ENCODE assay signal across 21 cellular contexts in genomic region chr1:220751130-220751529, GRCh38. TPM values are rescaled to one million over a fixed set of nuclear protein-coding genes. Genes with fewer than 3 reads are reported as not detected.
DNase-seq lines count a peak whose midpoint lies in the region; ATAC-seq, FAIRE-seq and TF ChIP-seq lines count a peak whose summit lies in the region.
"Had no signal": no experiment of that assay in that cellular context is flagged by ENCODE, and none has a peak within 500 bp of the region (broad histone marks: within the 10 kb centered on the region; RNA-seq: fewer than 3 reads in every experiment).

No MANE protein-coding gene starts in this region.

- no peaks in the 10 kb centered on the region for H4K20me1 ChIP-seq in mammary epithelial cell (ENCODE audit: insufficient read depth, low read length)
- H4K20me1 ChIP-seq: BLaER1 had no signal

- DNase-seq in MCF 10A (ENCODE audit: unreplicated experiment) (no peak), mammary epithelial cell (no peak), kidney (no peak), type B pancreatic cell (ENCODE audit: extremely low spot score, unreplicated experiment) (no peak)
- DNase-seq in CD4-positive, alpha-beta T cell: no peak
- DNase-seq: activated CD4-positive, alpha-beta T cell treated with anti-CD3 and anti-CD28 coated beads for 48 hours; activated CD8-positive, alpha-beta memory T cell treated with anti-CD3 and anti-CD28 coated beads, Interleukin-2, amount 10 ng/mL, durations not matched to agents 7 days and 5 days; dorsolateral prefrontal cortex; H9; NCI-H1417 treated with DMSO at 0.1 percent for 48 hours; NCI-H2171; T-helper 1 cell had no signal

- no peaks in the 10 kb centered on the region for H3K9me3 ChIP-seq in mammary epithelial cell (replicated peaks; ENCODE audit: insufficient read depth, low read length)
- no peaks in the 10 kb centered on the region for H3K9me3 ChIP-seq in kidney (ENCODE audit: control insufficient read depth in 1 of 2, low read length in 2 of 2)
- no peaks in the 10 kb centered on the region for H3K9me3 ChIP-seq in muscle layer of duodenum (ENCODE audit: control insufficient read depth in 1 of 2, low read length in 2 of 2)
- H3K9me3 ChIP-seq in CD4-positive, alpha-beta T cell (ENCODE audit: control insufficient read depth, low read length): no peaks in the 10 kb centered on the region
- H3K9me3 ChIP-seq: neutrophil had no signal

- H2AFZ ChIP-seq in mammary epithelial cell (ENCODE audit: low read depth, low read length): no peak overlapping the region

- ATAC-seq in CD4-positive, alpha-beta T cell (ENCODE audit: poor library complexity): no peak
- no peak for ATAC-seq in HG03139 (IDR thresholded peaks at IDR 0.05; ENCODE audit: unreplicated experiment)
- no peak for ATAC-seq in HG02938 (IDR thresholded peaks at IDR 0.05; ENCODE audit: unreplicated experiment)
- ATAC-seq: activated CD8-positive, alpha-beta memory T cell treated with anti-CD3 and anti-CD28 coated beads, Interleukin-2, amount 10 ng/mL, durations not matched to agents 7 days and 5 days; activated T-helper 17 cell treated with anti-CD3 and anti-CD28 coated beads, Interleukin-2, amount 50 U/mL, for 72 hours had no signal

- H3K27me3 ChIP-seq in mammary epithelial cell (ENCODE audit: insufficient read depth, low read length) (no peaks in the 10 kb centered on the region), muscle layer of duodenum (ENCODE audit: low read depth, low read length) (no peaks in the 10 kb centered on the region)
- peaks cover 47% of the 10 kb centered on the region for H3K27me3 ChIP-seq in CD4-positive, alpha-beta T cell (ENCODE audit: control insufficient read depth, insufficient read depth, low read length)

- dilution Hi-C loops in mammary epithelial cell (cut with HindIII; ENCODE audit: low sequenced_read_pairs): no loop called here

- FAIRE-seq in kidney (lab: Jason Lieb, UNC): no peak
- FAIRE-seq: bronchial epithelial cell, G401.6 had no signal

- H3K9ac ChIP-seq in mammary epithelial cell (ENCODE audit: insufficient read depth, low read length) (no peak overlapping the region), kidney (ENCODE audit: low read length in 2 of 2) (peak overlapping the region in 1 of 2 donors; percentile 93)
- H3K9ac ChIP-seq: BLaER1 had no signal

- CTCF ChIA-PET in MCF 10A (lab: Yijun Ruan, JAX) (interaction anchor here (0.7 to 7.0 kb wide), 8 partner anchors 11 to 564 kb away, joined by 3 to 87 read pairs (median 4); no protein-coding TSS in a partner anchor), mammary epithelial cell (lab: Charles Lee; ENCODE audit: low non-redundant PET) (no interaction called here)
- CTCF ChIA-PET in CD4-positive, alpha-beta T cell (lab: Charles Lee): no interaction called here

- no peaks in the 10 kb centered on the region for H3K27me3 Mint-ChIP-seq in MCF 10A (ENCODE audit: insufficient read depth, unreplicated experiment)
- peaks cover 5% of the 10 kb centered on the region for H3K27me3 Mint-ChIP-seq in type B pancreatic cell
- H3K27me3 Mint-ChIP-seq in CD4-positive, alpha-beta T cell: peaks cover 74% of the 10 kb centered on the region

- H3K4me3 ChIP-seq in mammary epithelial cell (replicated peaks in 1 of 3; ENCODE audit: insufficient read depth in 1 of 3, low read depth in 2 of 3, low read length in 3 of 3): no peak overlapping the region
- peak overlapping the region; percentile 74 to 87 for H3K4me3 ChIP-seq in kidney (ENCODE audit: low read length in 2 of 2)
- peak overlapping the region; percentile 41 to 75 for H3K4me3 ChIP-seq in muscle layer of duodenum (ENCODE audit: low read depth in 1 of 2, low read length in 2 of 2)
- H3K4me3 ChIP-seq: BLaER1 had no signal

- H3K36me3 ChIP-seq in mammary epithelial cell (ENCODE audit: insufficient read depth, low read length) (no peaks in the 10 kb centered on the region), kidney (ENCODE audit: control insufficient read depth in 1 of 2, insufficient read depth in 2 of 2, low read length in 2 of 2) (peaks cover 12 to 14% of the 10 kb centered on the region in 2 donors), muscle layer of duodenum (ENCODE audit: control insufficient read depth in 1 of 2, insufficient read depth in 2 of 2, low read length in 2 of 2) (peaks cover 13% of the 10 kb centered on the region in 2 donors)
- H3K36me3 ChIP-seq: BLaER1, neutrophil had no signal

- POLR2A ChIA-PET in MCF 10A (lab: Yijun Ruan, JAX): interaction anchor here (0.6 kb wide), 1 partner anchor 36 kb away, joined by 3 read pairs; the partner anchor contains the start of gene MTARC1
- POLR2A ChIA-PET in CD4-positive, alpha-beta T cell (lab: Charles Lee): no interaction called here

- H3K4me2 ChIP-seq in mammary epithelial cell (ENCODE audit: insufficient read depth, low read depth, low read length): no peak overlapping the region
- H3K4me2 ChIP-seq: BLaER1 had no signal

- BruUV-seq in MCF 10A (replicated peaks; lab: Mats Ljungman, UMichigan): no TSS peak
- no TSS peak for BruUV-seq in mammary epithelial cell (replicated peaks; lab: Mats Ljungman, UMichigan)

- H3K4me1 ChIP-seq in mammary epithelial cell (ENCODE audit: insufficient read depth, low read length) (peaks cover 11% of the 10 kb centered on the region), kidney (ENCODE audit: control insufficient read depth in 1 of 2, insufficient read depth in 1 of 2, low read depth in 1 of 2, low read length in 2 of 2) (peaks cover 24 to 39% of the 10 kb centered on the region in 2 donors), muscle layer of duodenum (ENCODE audit: control insufficient read depth in 1 of 2, insufficient read depth in 2 of 2, low read length in 2 of 2) (peaks cover 26 to 33% of the 10 kb centered on the region in 2 donors)

- no peak for TF ChIP-seq CTCF in MCF 10A (IDR thresholded peaks at IDR 0.05; ENCODE audit: unreplicated experiment)
- TF ChIP-seq CTCF in mammary epithelial cell (conservative IDR thresholded peaks at IDR 0.05 in 1 of 2, IDR thresholded peaks at IDR 0.05 in 1 of 2; ENCODE audit: extremely low read depth in 1 of 2, insufficient read depth in 1 of 2, low read depth in 1 of 2, low read length in 2 of 2): no peak
- no peak for TF ChIP-seq CTCF in kidney (IDR thresholded peaks at IDR 0.05; ENCODE audit: borderline replicate concordance, extremely low read depth, insufficient read depth)
- TF ChIP-seq CTCF in type B pancreatic cell (conservative IDR thresholded peaks at IDR 0.05): no peak
- no peak for TF ChIP-seq CTCF in CD4-positive, alpha-beta T cell (IDR thresholded peaks at IDR 0.05)

- H3K36me3 Mint-ChIP-seq in MCF 10A (ENCODE audit: insufficient read depth, unreplicated experiment) (no peaks in the 10 kb centered on the region), type B pancreatic cell (peaks cover 7% of the 10 kb centered on the region)
- no peaks in the 10 kb centered on the region for H3K36me3 Mint-ChIP-seq in CD4-positive, alpha-beta T cell (ENCODE audit: low read depth)
- H3K36me3 Mint-ChIP-seq: activated CD8-positive, alpha-beta memory T cell treated with anti-CD3 and anti-CD28 coated beads, Interleukin-2, amount 10 ng/mL, durations not matched to agents 7 days and 5 days had no signal

- 100% methylated on average over 2 of the region's 2 CpGs for WGBS in mammary epithelial cell (ENCODE audit: low coverage, missing lambda C conversion rate)

- H3K9me3 Mint-ChIP-seq in MCF 10A (ENCODE audit: unreplicated experiment) (no peaks in the 10 kb centered on the region), type B pancreatic cell (no peaks in the 10 kb centered on the region)
- H3K9me3 Mint-ChIP-seq in CD4-positive, alpha-beta T cell: no peaks in the 10 kb centered on the region
- H3K9me3 Mint-ChIP-seq: activated T-helper 17 cell treated with anti-CD3 and anti-CD28 coated beads, Interleukin-2, amount 50 U/mL, for 72 hours; H9 had no signal

- H3K79me2 ChIP-seq in mammary epithelial cell (ENCODE audit: insufficient read depth, low read length): no peaks in the 10 kb centered on the region

- H3K4me1 Mint-ChIP-seq in MCF 10A (ENCODE audit: insufficient read depth, unreplicated experiment) (no peaks in the 10 kb centered on the region), type B pancreatic cell (ENCODE audit: unreplicated experiment) (peaks cover 50% of the 10 kb centered on the region)
- peaks cover 8% of the 10 kb centered on the region for H3K4me1 Mint-ChIP-seq in CD4-positive, alpha-beta T cell (ENCODE audit: low read depth)
- H3K4me1 Mint-ChIP-seq: activated T-helper 17 cell treated with anti-CD3 and anti-CD28 coated beads, Interleukin-2, amount 50 U/mL, for 72 hours had no signal

- no peak overlapping the region for H3K4me3 Mint-ChIP-seq in MCF 10A (ENCODE audit: unreplicated experiment)
- H3K4me3 Mint-ChIP-seq in type B pancreatic cell: peak overlapping the region; percentile 6
- H3K4me3 Mint-ChIP-seq in CD4-positive, alpha-beta T cell: no peak overlapping the region
- H3K4me3 Mint-ChIP-seq: activated CD8-positive, alpha-beta memory T cell treated with anti-CD3 and anti-CD28 coated beads, Interleukin-2, amount 10 ng/mL, durations not matched to agents 7 days and 5 days; activated T-helper 17 cell treated with anti-CD3 and anti-CD28 coated beads, Interleukin-2, amount 50 U/mL, for 72 hours had no signal

- H3K27ac ChIP-seq in mammary epithelial cell (ENCODE audit: insufficient read depth, low read depth, low read length) (no peak overlapping the region), kidney (ENCODE audit: low read depth in 2 of 2, low read length in 2 of 2) (peak overlapping the region; percentile 49 to 68), muscle layer of duodenum (ENCODE audit: low read length) (peak overlapping the region; percentile 31)
- no peak overlapping the region for H3K27ac ChIP-seq in CD4-positive, alpha-beta T cell (ENCODE audit: low read depth, low read length)
- H3K27ac ChIP-seq: BLaER1, neutrophil had no signal

- in situ Hi-C loops in mammary epithelial cell (cut with MboI; ENCODE audit: low sequenced_read_pairs in 2 of 2): no loop called here

- H3K27ac Mint-ChIP-seq in MCF 10A (ENCODE audit: low read depth, unreplicated experiment) (peak overlapping the region; percentile 14), type B pancreatic cell (no peak overlapping the region)
- H3K27ac Mint-ChIP-seq in CD4-positive, alpha-beta T cell: no peak overlapping the region
- H3K27ac Mint-ChIP-seq: activated CD8-positive, alpha-beta memory T cell treated with anti-CD3 and anti-CD28 coated beads, Interleukin-2, amount 10 ng/mL, durations not matched to agents 7 days and 5 days; activated T-helper 17 cell treated with anti-CD3 and anti-CD28 coated beads, Interleukin-2, amount 50 U/mL, for 72 hours; H9 had no signal

- intact Hi-C loops in MCF 10A (cut with micrococcal nuclease): no loop called here
- intact Hi-C loops in mammary epithelial cell (cut with micrococcal nuclease): no loop called here
- intact Hi-C loops in kidney (cut with DNase I): no loop called here
- intact Hi-C loops in CD4-positive, alpha-beta T cell (cut with DNase I, micrococcal nuclease): no loop called here

RNA-seq across cellular contexts. Expression of gene MTARC2, which starts 3.0 kb away (rescaled TPM):
- 3.6 and 5.2 TPM in 2 replicates for total RNA-seq in MCF 10A (2022)
- total RNA-seq in mammary epithelial cell: 1 to 10 TPM; 3.7 to 4.8 TPM
- polyA plus RNA-seq in mammary epithelial cell: 2.1 TPM
- 4.4 TPM for polyA minus RNA-seq in mammary epithelial cell
- 28.6 TPM for total RNA-seq in kidney
- polyA plus RNA-seq in kidney (ENCODE audit: insufficient read depth, low read depth, low replicate concordance): 95.2 TPM
- 14.3 and 14.4 TPM in 2 replicates for total RNA-seq in type B pancreatic cell (ENCODE audit: low replicate concordance)
- not detected for total RNA-seq in CD4-positive, alpha-beta T cell
- total RNA-seq: activated CD8-positive, alpha-beta memory T cell treated with anti-CD3 and anti-CD28 coated beads, Interleukin-2, amount 10 ng/mL, durations not matched to agents 7 days and 5 days; activated T-helper 17 cell treated with anti-CD3 and anti-CD28 coated beads, Interleukin-2, amount 50 U/mL, for 72 hours had no signal

RNA-seq across cellular contexts. Expression of gene MTARC1, which starts 35.6 kb away (rescaled TPM):
- total RNA-seq in MCF 10A (2022): 0.96 and 1.5 TPM in 2 replicates
- total RNA-seq in mammary epithelial cell: 1 to 10 TPM in 1 of 2 donors, under 1 TPM in 1; 0.61 to 1.2 TPM
- polyA plus RNA-seq in mammary epithelial cell: 1.8 TPM
- not detected for polyA minus RNA-seq in mammary epithelial cell
- total RNA-seq in kidney: 11.0 TPM
- 6.8 TPM for polyA plus RNA-seq in kidney (ENCODE audit: insufficient read depth, low read depth, low replicate concordance)
- total RNA-seq in type B pancreatic cell (ENCODE audit: low replicate concordance): 11.3 and 18.0 TPM in 2 replicates
- total RNA-seq in CD4-positive, alpha-beta T cell: not detected
- total RNA-seq: A172; activated CD8-positive, alpha-beta memory T cell treated with anti-CD3 and anti-CD28 coated beads, Interleukin-2, amount 10 ng/mL, durations not matched to agents 7 days and 5 days had no signal

Comparison
In these comparisons a context has a peak if more than half of its experiments do, and no peak if none do; other contexts are left out.
1. H3K27ac ChIP-seq: peak in kidney (2 of 2) and muscle layer of duodenum (single experiment); none in mammary epithelial cell (single experiment) and CD4-positive, alpha-beta T cell (single experiment).
2. H3K4me3 ChIP-seq: peak in kidney (2 of 2) and muscle layer of duodenum (2 of 2); none in mammary epithelial cell (0 of 3).